ENCODE assay signal across 1 cellular context in genomic region chr2:42153944-42154593, GRCh38.
TF ChIP-seq lines count a peak whose summit lies in the region.

No MANE protein-coding gene starts in this region.

TF ChIP-seq in H1, 55 proteins besides CTCF, POLR2A, EP300 and RAD21 (continued from another document):
- no peak for TF ChIP-seq CHD7 (IDR thresholded peaks at IDR 0.05; ENCODE audit: insufficient replicate concordance, low read length)
- no peak for TF ChIP-seq SIX5 (IDR thresholded peaks at IDR 0.05; ENCODE audit: low read depth, low read length)
- no peak for TF ChIP-seq CBX8 (IDR thresholded peaks at IDR 0.05; ENCODE audit: borderline replicate concordance, low read depth, low read length)
